18 cellular contexts compared by ENCODE assay signal in the genomic region with DNA sequence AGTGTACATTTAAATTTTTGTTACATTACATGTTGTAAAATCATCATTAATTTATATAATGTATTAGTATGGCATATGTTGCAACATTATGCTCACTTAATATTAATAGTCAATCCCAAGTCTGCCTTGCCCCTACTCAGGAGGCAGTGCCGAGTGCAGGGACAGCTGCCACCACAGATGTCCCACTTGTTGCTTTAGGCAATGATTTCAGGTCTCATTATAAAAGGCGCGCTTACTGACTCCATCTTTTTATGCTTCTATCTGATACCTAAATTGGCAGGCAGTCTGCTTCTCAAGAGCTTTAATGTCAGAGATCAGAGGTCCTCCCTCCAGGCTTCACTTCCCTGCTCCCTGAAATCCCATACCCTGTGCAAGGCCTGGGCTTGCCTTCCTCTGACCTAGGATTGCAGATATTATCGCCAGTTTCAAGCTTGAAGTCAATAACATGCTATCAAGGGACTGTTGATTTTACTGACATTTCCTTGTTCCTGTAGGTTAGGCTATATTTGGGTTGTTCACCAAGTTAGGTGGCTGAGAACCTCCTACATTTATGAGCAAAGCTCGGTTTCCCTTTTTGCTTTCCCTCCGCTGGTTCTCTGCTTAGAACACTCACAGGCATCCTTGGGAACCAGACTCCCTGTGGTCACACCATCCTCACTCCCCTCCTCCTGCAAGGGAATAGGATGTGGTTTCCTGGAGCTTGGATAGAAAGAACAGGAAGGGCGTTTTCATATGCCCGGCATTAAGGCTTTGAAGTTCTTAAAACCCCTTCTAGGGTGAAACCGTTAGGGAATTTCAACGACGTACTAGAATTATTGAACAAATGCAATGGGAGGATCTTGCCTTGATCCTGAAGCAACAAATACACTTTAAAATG.
A peak's percentile ranks its signal among the peaks of the same experiment; 100 is the strongest.
DNase-seq lines count a peak whose midpoint lies in the region; ATAC-seq, FAIRE-seq and TF ChIP-seq lines count a peak whose summit lies in the region.
"Had no signal": no experiment of that assay in that cellular context is flagged by ENCODE, and none has a peak within 500 bp of the region (broad histone marks: within the 10 kb centered on the region; RNA-seq: fewer than 3 reads in every experiment).

No MANE protein-coding gene starts in this region.

- H3K9me3 Mint-ChIP-seq in WTC11, result peaks cover 2% of the 10 kb centered on the region
- H3K9me3 Mint-ChIP-seq: activated CD8-positive, alpha-beta T cell treated with anti-CD3 and anti-CD28 coated beads for 36 hours had no signal

- no peak overlapping the region for H2AFZ ChIP-seq in mammary epithelial cell (ENCODE audit: low read depth, low read length)

- no peak overlapping the region for H3K4me2 ChIP-seq in mammary epithelial cell (ENCODE audit: insufficient read depth, low read depth, low read length)

- H3K9ac ChIP-seq in mammary epithelial cell (ENCODE audit: insufficient read depth, low read length), result no peak overlapping the region

- H3K36me3 ChIP-seq in small intestine (ENCODE audit: control insufficient read depth in 2 of 2, insufficient read depth in 2 of 2, low read length in 2 of 2) (no peaks in the 10 kb centered on the region), mammary epithelial cell (ENCODE audit: insufficient read depth, low read length) (no peaks in the 10 kb centered on the region), esophagus squamous epithelium (peaks cover 0 to 6% (median 0%) of the 10 kb centered on the region in 3 donors)
- H3K36me3 ChIP-seq: SJCRH30 had no signal

- POLR2A ChIA-PET in WTC11 (lab: Charles Lee), result no interaction called here

- in situ Hi-C loops in mammary epithelial cell (cut with MboI; ENCODE audit: low sequenced_read_pairs in 2 of 2), result loop anchor here (10.0 to 25.0 kb wide), 2 partner anchors 532 to 949 kb away; a partner anchor contains a TSS

- H3K4me1 ChIP-seq in small intestine (ENCODE audit: control insufficient read depth in 2 of 2, insufficient read depth in 1 of 2, low read depth in 1 of 2, low read length in 1 of 2) (peaks cover 0 to 5% of the 10 kb centered on the region in 2 donors), mammary epithelial cell (ENCODE audit: insufficient read depth, low read length) (peaks cover 5% of the 10 kb centered on the region), esophagus squamous epithelium (peaks cover 0 to 13% (median 6%) of the 10 kb centered on the region in 3 donors)
- H3K4me1 ChIP-seq: SJCRH30 had no signal

- H3K9me3 ChIP-seq in small intestine (ENCODE audit: control insufficient read depth, low read depth), result no peaks in the 10 kb centered on the region
- no peaks in the 10 kb centered on the region for H3K9me3 ChIP-seq in mammary epithelial cell (replicated peaks; ENCODE audit: insufficient read depth, low read length)
- no peaks in the 10 kb centered on the region for H3K9me3 ChIP-seq in esophagus squamous epithelium
- H3K9me3 ChIP-seq: SJCRH30 had no signal

- no peak overlapping the region for H3K4me3 Mint-ChIP-seq in WTC11
- H3K4me3 Mint-ChIP-seq: activated CD8-positive, alpha-beta T cell treated with anti-CD3 and anti-CD28 coated beads for 36 hours had no signal

- no peaks in the 10 kb centered on the region for H3K79me2 ChIP-seq in mammary epithelial cell (ENCODE audit: insufficient read depth, low read length)

- 50 to 60% (median 54%) methylated on average over 11 of the region's 11 CpGs for WGBS in small intestine, 3 donors
- WGBS in mammary epithelial cell (ENCODE audit: low coverage, missing lambda C conversion rate), result 82% methylated on average over 11 of the region's 11 CpGs
- WGBS in esophagus squamous epithelium, 2 donors, result 65 to 66% methylated on average over 10 to 11 of the region's 11 CpGs

- peaks cover 33% of the 10 kb centered on the region for H3K27me3 Mint-ChIP-seq in WTC11 (ENCODE audit: low read depth)

- TF ChIP-seq CTCF in WTC11 (IDR thresholded peaks at IDR 0.05) (no peak), mammary epithelial cell (conservative IDR thresholded peaks at IDR 0.05 in 1 of 2, IDR thresholded peaks at IDR 0.05 in 1 of 2; ENCODE audit: extremely low read depth in 1 of 2, insufficient read depth in 1 of 2, low read depth in 1 of 2, low read length in 2 of 2) (no peak), esophagus squamous epithelium (IDR thresholded peaks at IDR 0.05) (no peak)

- ATAC-seq in WTC11 (peak; percentile 25), GM18517 (IDR thresholded peaks at IDR 0.05; ENCODE audit: unreplicated experiment) (no peak)
- ATAC-seq: activated CD8-positive, alpha-beta T cell treated with anti-CD3 and anti-CD28 coated beads for 36 hours had no signal

- intact Hi-C loops in mammary epithelial cell (cut with micrococcal nuclease) (loop anchor here (10.0 kb wide), 2 partner anchors 642 to 952 kb away; no protein-coding TSS in a partner anchor), esophagus squamous epithelium (cut with DNase I) (no loop called here)

- no TSS peak for BruUV-seq in mammary epithelial cell (replicated peaks; lab: Mats Ljungman, UMichigan)

- H3K27ac ChIP-seq in small intestine (ENCODE audit: low read depth in 1 of 2, low read length in 1 of 2) (no peak overlapping the region), mammary epithelial cell (ENCODE audit: insufficient read depth, low read depth, low read length) (no peak overlapping the region), esophagus squamous epithelium (no peak overlapping the region)
- H3K27ac ChIP-seq: SJCRH30 had no signal

- dilution Hi-C loops in mammary epithelial cell (cut with HindIII; ENCODE audit: low sequenced_read_pairs), result no loop called here

- TF ChIP-seq POLR2A in esophagus squamous epithelium (IDR thresholded peaks at IDR 0.05), result no peak

- H3K4me1 Mint-ChIP-seq in WTC11, result peaks cover 23% of the 10 kb centered on the region

- H4K20me1 ChIP-seq in mammary epithelial cell (ENCODE audit: insufficient read depth, low read length), result no peaks in the 10 kb centered on the region

- no peak overlapping the region for H3K4me3 ChIP-seq in small intestine (ENCODE audit: low read depth in 1 of 2, low read length in 2 of 2)
- H3K4me3 ChIP-seq in mammary epithelial cell (replicated peaks in 1 of 3; ENCODE audit: insufficient read depth in 1 of 3, low read depth in 2 of 3, low read length in 3 of 3), result no peak overlapping the region
- no peak overlapping the region for H3K4me3 ChIP-seq in esophagus squamous epithelium
- H3K4me3 ChIP-seq: SJCRH30 had no signal

- no peak for FAIRE-seq in small intestine (lab: Jason Lieb, UNC)
- FAIRE-seq: GM12892, kidney had no signal

- no peak overlapping the region for H3K27ac Mint-ChIP-seq in WTC11
- H3K27ac Mint-ChIP-seq: activated CD8-positive, alpha-beta T cell treated with anti-CD3 and anti-CD28 coated beads for 36 hours had no signal

- H3K27me3 ChIP-seq in small intestine (ENCODE audit: control insufficient read depth in 2 of 2, insufficient read depth in 2 of 2, low read length in 2 of 2) (no peaks in the 10 kb centered on the region), mammary epithelial cell (ENCODE audit: insufficient read depth, low read length) (peaks cover 5% of the 10 kb centered on the region), esophagus squamous epithelium (peaks cover 0 to 49% (median 0%) of the 10 kb centered on the region in 4 donors)

- H3K36me3 Mint-ChIP-seq in WTC11, result 0 out of 2 replicates have a peak, but pooled peaks cover 1% of the 10 kb centered on the region

- DNase-seq in Daoy (ENCODE audit: low read depth) (peak; percentile 62), NCI-H1105 treated with DMSO at 0.1 percent for 48 hours (lab: John Stamatoyannopoulos, UW) (peak; percentile 88), WTC11 (ENCODE audit: low spot score) (no peak), small intestine (peak; percentile 1), mammary epithelial cell (no peak), cortex of kidney (lab: John Stamatoyannopoulos, UW) (no peak), esophagus squamous epithelium (lab: John Stamatoyannopoulos, UW) (no peak)
- DNase-seq: activated CD8-positive, alpha-beta T cell treated with anti-CD3 and anti-CD28 coated beads for 36 hours; C1 segment of cervical spinal cord; EL; erythroblast; kidney; NCI-H2081; posterior cingulate gyrus; SJCRH30; stimulated activated naive CD4-positive, alpha-beta T cell treated with Interleukin-2 at 50 U/mL for 16 hours had no signal

- CTCF ChIA-PET in WTC11 (lab: Charles Lee), result interaction anchor here (1.2 to 2.7 kb wide), 6 partner anchors 25 to 529 kb away, joined by 3 to 17 read pairs (median 6); no protein-coding TSS in a partner anchor
- CTCF ChIA-PET in mammary epithelial cell (lab: Charles Lee; ENCODE audit: low non-redundant PET), result no interaction called here

TF ChIP-seq in WTC11, 78 proteins besides CTCF, POLR2A, EP300 and RAD21 (continues in another document):
- no peak for TF ChIP-seq ESRRA (CRISPR knock-in tag; IDR thresholded peaks at IDR 0.05; ENCODE audit: borderline replicate concordance)
- TF ChIP-seq, protein P1, sequence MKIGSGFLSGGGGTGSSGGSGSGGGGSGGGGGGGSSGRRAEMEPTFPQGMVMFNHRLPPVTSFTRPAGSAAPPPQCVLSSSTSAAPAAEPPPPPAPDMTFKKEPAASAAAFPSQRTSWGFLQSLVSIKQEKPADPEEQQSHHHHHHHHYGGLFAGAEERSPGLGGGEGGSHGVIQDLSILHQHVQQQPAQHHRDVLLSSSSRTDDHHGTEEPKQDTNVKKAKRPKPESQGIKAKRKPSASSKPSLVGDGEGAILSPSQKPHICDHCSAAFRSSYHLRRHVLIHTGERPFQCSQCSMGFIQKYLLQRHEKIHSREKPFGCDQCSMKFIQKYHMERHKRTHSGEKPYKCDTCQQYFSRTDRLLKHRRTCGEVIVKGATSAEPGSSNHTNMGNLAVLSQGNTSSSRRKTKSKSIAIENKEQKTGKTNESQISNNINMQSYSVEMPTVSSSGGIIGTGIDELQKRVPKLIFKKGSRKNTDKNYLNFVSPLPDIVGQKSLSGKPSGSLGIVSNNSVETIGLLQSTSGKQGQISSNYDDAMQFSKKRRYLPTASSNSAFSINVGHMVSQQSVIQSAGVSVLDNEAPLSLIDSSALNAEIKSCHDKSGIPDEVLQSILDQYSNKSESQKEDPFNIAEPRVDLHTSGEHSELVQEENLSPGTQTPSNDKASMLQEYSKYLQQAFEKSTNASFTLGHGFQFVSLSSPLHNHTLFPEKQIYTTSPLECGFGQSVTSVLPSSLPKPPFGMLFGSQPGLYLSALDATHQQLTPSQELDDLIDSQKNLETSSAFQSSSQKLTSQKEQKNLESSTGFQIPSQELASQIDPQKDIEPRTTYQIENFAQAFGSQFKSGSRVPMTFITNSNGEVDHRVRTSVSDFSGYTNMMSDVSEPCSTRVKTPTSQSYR (CRISPR knock-in tag; IDR thresholded peaks at IDR 0.05), result no peak
- TF ChIP-seq SMAD4 (CRISPR knock-in tag; IDR thresholded peaks at IDR 0.05), result no peak
- TF ChIP-seq, protein P2, sequence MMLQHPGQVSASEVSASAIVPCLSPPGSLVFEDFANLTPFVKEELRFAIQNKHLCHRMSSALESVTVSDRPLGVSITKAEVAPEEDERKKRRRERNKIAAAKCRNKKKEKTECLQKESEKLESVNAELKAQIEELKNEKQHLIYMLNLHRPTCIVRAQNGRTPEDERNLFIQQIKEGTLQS (CRISPR knock-in tag; conservative IDR thresholded peaks at IDR 0.05), result no peak
- TF ChIP-seq ELF4 (CRISPR knock-in tag; IDR thresholded peaks at IDR 0.05; ENCODE audit: low read depth), result no peak

Comparison
In these comparisons a context has a peak if more than half of its experiments do, and no peak if none do; other contexts are left out.
1. DNase-seq: peak in Daoy (single experiment), NCI-H1105 treated with DMSO at 0.1 percent for 48 hours (single experiment) and small intestine (single experiment); none in WTC11 (single experiment), mammary epithelial cell (single experiment), cortex of kidney (single experiment) and esophagus squamous epithelium (single experiment).